Comparison of ENCODE assay signal across 17 cellular contexts in genomic region chr14:31880935-31881334, GRCh38.
DNase-seq lines count a peak whose midpoint lies in the region; ATAC-seq, FAIRE-seq and TF ChIP-seq lines count a peak whose summit lies in the region.
"Had no signal": no experiment of that assay in that cellular context is flagged by ENCODE, and none has a peak within 500 bp of the region (broad histone marks: within the 10 kb centered on the region; RNA-seq: fewer than 3 reads in every experiment).

No MANE protein-coding gene starts in this region.

- WGBS in mammary epithelial cell (ENCODE audit: low coverage, missing lambda C conversion rate) = 0% methylated on average over 4 of the region's 4 CpGs
- WGBS in HepG2 (ENCODE audit: low lambda C conversion rate) = 6% methylated on average over 4 of the region's 4 CpGs

- no peaks in the 10 kb centered on the region for H3K4me1 Mint-ChIP-seq in activated T-cell treated with anti-CD3 and anti-CD28 coated beads, Interleukin-2, amount 50 U/mL, for 72 hours (ENCODE audit: low read depth)

- H3K27ac Mint-ChIP-seq in activated T-cell treated with anti-CD3 and anti-CD28 coated beads, Interleukin-2, amount 50 U/mL, for 72 hours = no peak overlapping the region
- H3K27ac Mint-ChIP-seq: activated naive CD8-positive, alpha-beta T cell treated with anti-CD3 and anti-CD28 coated beads, Interleukin-2, amount 10 ng/mL, durations not matched to agents 7 days and 5 days had no signal

- H3K27me3 Mint-ChIP-seq in activated T-cell treated with anti-CD3 and anti-CD28 coated beads, Interleukin-2, amount 50 U/mL, for 72 hours (ENCODE audit: low read depth) = no peaks in the 10 kb centered on the region

- H3K4me1 ChIP-seq in mammary epithelial cell (ENCODE audit: insufficient read depth, low read length) = peaks cover 55% of the 10 kb centered on the region
- H3K4me1 ChIP-seq in HepG2 (ENCODE audit: insufficient read depth, low read length) = peaks cover 10% of the 10 kb centered on the region; the same call in 1 of the 2 replicates

- no peak for TF ChIP-seq POLR2A in HepG2 (IDR thresholded peaks at IDR 0.05; ENCODE audit: insufficient read depth in 1 of 2, low read depth in 2 of 2, low read length in 2 of 2)

- dilution Hi-C loops in mammary epithelial cell (cut with HindIII; ENCODE audit: low sequenced_read_pairs) = no loop called here

- H3K9me3 Mint-ChIP-seq in activated T-cell treated with anti-CD3 and anti-CD28 coated beads, Interleukin-2, amount 50 U/mL, for 72 hours = no peaks in the 10 kb centered on the region
- H3K9me3 Mint-ChIP-seq: activated naive CD8-positive, alpha-beta T cell treated with anti-CD3 and anti-CD28 coated beads, Interleukin-2, amount 10 ng/mL, durations not matched to agents 7 days and 5 days had no signal

- H3K9ac ChIP-seq in mammary epithelial cell (ENCODE audit: insufficient read depth, low read length) (no peak overlapping the region), HepG2 (ENCODE audit: insufficient read depth, low read depth, low read length) (no peak overlapping the region)

- TF ChIP-seq CTCF in AG09319 (IDR thresholded peaks at IDR 0.05; ENCODE audit: low read depth, low read length) = no peak
- TF ChIP-seq CTCF in mammary epithelial cell (conservative IDR thresholded peaks at IDR 0.05 in 1 of 2, IDR thresholded peaks at IDR 0.05 in 1 of 2; ENCODE audit: extremely low read depth in 1 of 2, insufficient read depth in 1 of 2, low read depth in 1 of 2, low read length in 2 of 2) = no peak
- no peak for TF ChIP-seq CTCF in HepG2 (CRISPR knock-in tag; IDR thresholded peaks at IDR 0.05)

- CTCF ChIA-PET in mammary epithelial cell (lab: Charles Lee; ENCODE audit: low non-redundant PET) (no interaction called here), HepG2 (lab: Yijun Ruan, JAX; ENCODE audit: low intra/inter-chr PET ratio, low total read pairs) (no interaction called here)

- H3K4me2 ChIP-seq in mammary epithelial cell (ENCODE audit: insufficient read depth, low read depth, low read length) = peak overlapping the region; percentile 48
- H3K4me2 ChIP-seq in HepG2 (ENCODE audit: low read depth, low read length) = no peak overlapping the region

- peak; percentile 43 for DNase-seq in AG09319 (ENCODE audit: extremely low read depth, low read depth)
- DNase-seq in HT1080 (ENCODE audit: low read depth) = peak; percentile 97
- peak; percentile 87 for DNase-seq in mammary epithelial cell
- peak; percentile 64 for DNase-seq in HepG2 (ENCODE audit: low spot score)
- DNase-seq in Ammon's horn (ENCODE audit: low spot score) = no peak
- DNase-seq in activated T-cell treated with anti-CD3 and anti-CD28 coated beads, Interleukin-2, amount 50 U/mL, for 72 hours = no peak
- DNase-seq in NCI-H510A (lab: John Stamatoyannopoulos, UW) = no peak
- DNase-seq: activated CD4-positive, alpha-beta T cell treated with anti-CD3 and anti-CD28 coated beads, Interleukin-2, amount 50 U/mL, for 1 hour; activated naive CD8-positive, alpha-beta T cell treated with anti-CD3 and anti-CD28 coated beads, Interleukin-2, amount 10 ng/mL, durations not matched to agents 7 days and 5 days; gastrocnemius medialis; midbrain; NCI-H2081; stimulated activated CD4-positive, alpha-beta T cell treated with anti-CD3 and anti-CD28 coated beads, Interleukin-15, amount 100 ng/mL, for 24 hours; stomach had no signal

- H3K27ac ChIP-seq in mammary epithelial cell (ENCODE audit: insufficient read depth, low read depth, low read length) (peak overlapping the region; percentile 45), HepG2 (ENCODE audit: extremely low read length, insufficient read depth, low read length) (no peak overlapping the region)
- H3K27ac ChIP-seq: gastrocnemius medialis, stomach had no signal

- BruUV-seq in mammary epithelial cell (replicated peaks; lab: Mats Ljungman, UMichigan) (no TSS peak), HepG2 (replicated peaks; lab: Mats Ljungman, UMichigan) (no TSS peak)

- H3K36me3 ChIP-seq in mammary epithelial cell (ENCODE audit: insufficient read depth, low read length) = no peaks in the 10 kb centered on the region
- H3K36me3 ChIP-seq in HepG2 (replicated peaks in 1 of 2; ENCODE audit: control insufficient read depth in 1 of 2, insufficient read depth in 2 of 2, low read length in 2 of 2) = no peaks in the 10 kb centered on the region
- H3K36me3 ChIP-seq: gastrocnemius medialis, stomach had no signal

- H4K20me1 ChIP-seq in mammary epithelial cell (ENCODE audit: insufficient read depth, low read length) (no peaks in the 10 kb centered on the region), HepG2 (ENCODE audit: insufficient read depth, low read length) (no peaks in the 10 kb centered on the region)

- TF ChIP-seq EP300 in HepG2 (IDR thresholded peaks at IDR 0.05; ENCODE audit: low read depth in 2 of 2, low read length in 2 of 2) (no peak), HepG2 (CRISPR knock-in tag; IDR thresholded peaks at IDR 0.05; ENCODE audit: borderline replicate concordance) (no peak)

- peak overlapping the region; percentile 12 for H2AFZ ChIP-seq in mammary epithelial cell (ENCODE audit: low read depth, low read length)
- no peak overlapping the region for H2AFZ ChIP-seq in HepG2 (ENCODE audit: low read length)

- H3K9me3 ChIP-seq in mammary epithelial cell (replicated peaks; ENCODE audit: insufficient read depth, low read length) (no peaks in the 10 kb centered on the region), HepG2 (ENCODE audit: low read length) (no peaks in the 10 kb centered on the region)
- H3K9me3 ChIP-seq: Caco-2, gastrocnemius medialis, stomach had no signal

- H3K4me3 Mint-ChIP-seq in activated T-cell treated with anti-CD3 and anti-CD28 coated beads, Interleukin-2, amount 50 U/mL, for 72 hours = no peak overlapping the region
- H3K4me3 Mint-ChIP-seq: activated naive CD8-positive, alpha-beta T cell treated with anti-CD3 and anti-CD28 coated beads, Interleukin-2, amount 10 ng/mL, durations not matched to agents 7 days and 5 days had no signal

- intact Hi-C loops in mammary epithelial cell (cut with micrococcal nuclease) = no loop called here
- intact Hi-C loops in HepG2 (cut with micrococcal nuclease; ENCODE audit: unreplicated experiment) = no loop called here

- no peaks in the 10 kb centered on the region for H3K79me2 ChIP-seq in mammary epithelial cell (ENCODE audit: insufficient read depth, low read length)
- no peaks in the 10 kb centered on the region for H3K79me2 ChIP-seq in HepG2 (ENCODE audit: insufficient read depth, low read length)

- no peak for TF ChIP-seq RAD21 in HepG2 (CRISPR knock-in tag; IDR thresholded peaks at IDR 0.05)

- no peaks in the 10 kb centered on the region for H3K27me3 ChIP-seq in mammary epithelial cell (ENCODE audit: insufficient read depth, low read length)
- no peaks in the 10 kb centered on the region for H3K27me3 ChIP-seq in HepG2 (ENCODE audit: control insufficient read depth in 1 of 2, insufficient read depth in 2 of 2, low read length in 2 of 2)
- H3K27me3 ChIP-seq: gastrocnemius medialis, stomach had no signal

- POLR2A ChIA-PET in HepG2 (lab: Yijun Ruan, JAX) = no interaction called here

- no peaks in the 10 kb centered on the region for H3K36me3 Mint-ChIP-seq in activated T-cell treated with anti-CD3 and anti-CD28 coated beads, Interleukin-2, amount 50 U/mL, for 72 hours (ENCODE audit: insufficient read depth in 2 of 2)
- H3K36me3 Mint-ChIP-seq: activated naive CD8-positive, alpha-beta T cell treated with anti-CD3 and anti-CD28 coated beads, Interleukin-2, amount 10 ng/mL, durations not matched to agents 7 days and 5 days had no signal

- no peak overlapping the region for H3K4me3 ChIP-seq in mammary epithelial cell (replicated peaks in 1 of 3; ENCODE audit: insufficient read depth in 1 of 3, low read depth in 2 of 3, low read length in 3 of 3)
- H3K4me3 ChIP-seq in HepG2 (replicated peaks in 1 of 3; ENCODE audit: insufficient read depth in 1 of 3, low read depth in 2 of 3, low read length in 3 of 3) = no peak overlapping the region
- H3K4me3 ChIP-seq: gastrocnemius medialis, stomach had no signal

- FAIRE-seq in HepG2 (lab: Jason Lieb, UNC) = no peak
- FAIRE-seq: H1 had no signal

- ATAC-seq in HepG2 (peak; percentile 77), HG03442 (IDR thresholded peaks at IDR 0.05; ENCODE audit: unreplicated experiment) (no peak)
- no peak for ATAC-seq in activated T-cell treated with anti-CD3 and anti-CD28 coated beads, Interleukin-2, amount 50 U/mL, for 72 hours (replicated peaks in 1 of 2)

- in situ Hi-C loops in mammary epithelial cell (cut with MboI; ENCODE audit: low sequenced_read_pairs in 2 of 2) (no loop called here), HepG2 (cut with HindIII; ENCODE audit: extremely low pct_ligation_motif_present, low pct_unique_long_range_greater_than_20kb) (no loop called here)

TF ChIP-seq in HepG2, 621 proteins besides CTCF, POLR2A, EP300 and RAD21 (continues in another document):
- TF ChIP-seq IRX3 (CRISPR knock-in tag; IDR thresholded peaks at IDR 0.05; ENCODE audit: borderline replicate concordance, low read depth) (no peak), TEF (CRISPR knock-in tag; IDR thresholded peaks at IDR 0.05) (no peak), ZNF207 (IDR thresholded peaks at IDR 0.05; ENCODE audit: borderline replicate concordance) (no peak), CBFB (CRISPR knock-in tag; IDR thresholded peaks at IDR 0.05) (no peak), ZNF720 (CRISPR knock-in tag; IDR thresholded peaks at IDR 0.05) (no peak), ZFP36L1 (CRISPR knock-in tag; IDR thresholded peaks at IDR 0.05) (0 out of 2 replicates have a peak, but pooled peaks have one; percentile 41), AGO1 (IDR thresholded peaks at IDR 0.05; ENCODE audit: low read depth, low read length, poor library complexity, severe bottlenecking) (no peak), ZNF224 (CRISPR knock-in tag; IDR thresholded peaks at IDR 0.05) (no peak), ATF7-NPFF (CRISPR knock-in tag; IDR thresholded peaks at IDR 0.05; ENCODE audit: low read depth) (no peak)
- TF ChIP-seq, protein P1, sequence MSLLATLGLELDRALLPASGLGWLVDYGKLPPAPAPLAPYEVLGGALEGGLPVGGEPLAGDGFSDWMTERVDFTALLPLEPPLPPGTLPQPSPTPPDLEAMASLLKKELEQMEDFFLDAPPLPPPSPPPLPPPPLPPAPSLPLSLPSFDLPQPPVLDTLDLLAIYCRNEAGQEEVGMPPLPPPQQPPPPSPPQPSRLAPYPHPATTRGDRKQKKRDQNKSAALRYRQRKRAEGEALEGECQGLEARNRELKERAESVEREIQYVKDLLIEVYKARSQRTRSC (CRISPR knock-in tag; IDR thresholded peaks at IDR 0.05; ENCODE audit: low read depth) = no peak

Comparison
In these comparisons a context has a peak if more than half of its experiments do, and no peak if none do; other contexts are left out.
1. DNase-seq: peak in AG09319 (single experiment), HT1080 (single experiment), mammary epithelial cell (single experiment) and HepG2 (single experiment); none in Ammon's horn (single experiment), activated T-cell treated with anti-CD3 and anti-CD28 coated beads, Interleukin-2, amount 50 U/mL, for 72 hours (0 of 2) and NCI-H510A (single experiment).